1 cellular context compared by ENCODE assay signal in the genomic region with DNA sequence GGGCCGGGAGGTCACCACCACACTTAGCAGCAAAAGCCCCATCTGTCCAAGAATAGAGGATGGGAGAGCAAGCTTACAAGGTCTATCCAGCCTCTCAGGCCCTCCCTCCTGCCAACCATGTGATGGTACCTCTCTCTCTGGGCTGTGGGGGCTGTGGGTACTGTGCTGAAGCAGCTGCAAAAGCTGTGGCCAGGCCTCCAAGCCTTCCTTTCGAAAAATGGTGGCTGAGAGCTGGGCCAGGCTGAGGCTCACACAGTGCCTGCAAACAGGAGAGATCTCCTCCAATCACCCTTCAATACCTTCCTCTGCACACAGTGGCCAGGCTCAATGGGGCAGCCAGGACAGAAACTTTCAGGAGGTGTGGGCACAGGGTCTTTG.
TF ChIP-seq lines count a peak whose summit lies in the region.

No MANE protein-coding gene starts in this region.

TF ChIP-seq in HepG2, 621 proteins besides CTCF, POLR2A, EP300 and RAD21:
- TF ChIP-seq, protein P1, sequence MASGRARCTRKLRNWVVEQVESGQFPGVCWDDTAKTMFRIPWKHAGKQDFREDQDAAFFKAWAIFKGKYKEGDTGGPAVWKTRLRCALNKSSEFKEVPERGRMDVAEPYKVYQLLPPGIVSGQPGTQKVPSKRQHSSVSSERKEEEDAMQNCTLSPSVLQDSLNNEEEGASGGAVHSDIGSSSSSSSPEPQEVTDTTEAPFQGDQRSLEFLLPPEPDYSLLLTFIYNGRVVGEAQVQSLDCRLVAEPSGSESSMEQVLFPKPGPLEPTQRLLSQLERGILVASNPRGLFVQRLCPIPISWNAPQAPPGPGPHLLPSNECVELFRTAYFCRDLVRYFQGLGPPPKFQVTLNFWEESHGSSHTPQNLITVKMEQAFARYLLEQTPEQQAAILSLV (CRISPR knock-in tag; IDR thresholded peaks at IDR 0.05; ENCODE audit: borderline replicate concordance) = no peak
- TF ChIP-seq GPN1 (CRISPR knock-in tag; IDR thresholded peaks at IDR 0.05; ENCODE audit: borderline replicate concordance) (0 out of 2 replicates have a peak, but pooled peaks have one; percentile 69), GATA4 (IDR thresholded peaks at IDR 0.05; ENCODE audit: borderline replicate concordance, low read depth) (no peak), MXD4 (CRISPR knock-in tag; IDR thresholded peaks at IDR 0.05) (no peak), NCOR1 (IDR thresholded peaks at IDR 0.05; ENCODE audit: borderline replicate concordance, low read length) (no peak), ATAD3A (CRISPR knock-in tag; IDR thresholded peaks at IDR 0.05) (peak; percentile 48; the same call in 1 of the 2 replicates), REPIN1 (CRISPR knock-in tag; IDR thresholded peaks at IDR 0.05; ENCODE audit: borderline replicate concordance, low read depth) (no peak), BRD4 (CRISPR knock-in tag; IDR thresholded peaks at IDR 0.05) (peak; percentile 6; the same call in 1 of the 2 replicates), ZNF790 (CRISPR knock-in tag; IDR thresholded peaks at IDR 0.05; ENCODE audit: borderline replicate concordance) (0 out of 2 replicates have a peak, but pooled peaks have one; percentile 2)
- TF ChIP-seq, protein P2, sequence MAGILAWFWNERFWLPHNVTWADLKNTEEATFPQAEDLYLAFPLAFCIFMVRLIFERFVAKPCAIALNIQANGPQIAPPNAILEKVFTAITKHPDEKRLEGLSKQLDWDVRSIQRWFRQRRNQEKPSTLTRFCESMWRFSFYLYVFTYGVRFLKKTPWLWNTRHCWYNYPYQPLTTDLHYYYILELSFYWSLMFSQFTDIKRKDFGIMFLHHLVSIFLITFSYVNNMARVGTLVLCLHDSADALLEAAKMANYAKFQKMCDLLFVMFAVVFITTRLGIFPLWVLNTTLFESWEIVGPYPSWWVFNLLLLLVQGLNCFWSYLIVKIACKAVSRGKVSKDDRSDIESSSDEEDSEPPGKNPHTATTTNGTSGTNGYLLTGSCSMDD (CRISPR knock-in tag; IDR thresholded peaks at IDR 0.05) = peak; percentile 43; the same call in 1 of the 2 replicates
- TF ChIP-seq, protein P3, sequence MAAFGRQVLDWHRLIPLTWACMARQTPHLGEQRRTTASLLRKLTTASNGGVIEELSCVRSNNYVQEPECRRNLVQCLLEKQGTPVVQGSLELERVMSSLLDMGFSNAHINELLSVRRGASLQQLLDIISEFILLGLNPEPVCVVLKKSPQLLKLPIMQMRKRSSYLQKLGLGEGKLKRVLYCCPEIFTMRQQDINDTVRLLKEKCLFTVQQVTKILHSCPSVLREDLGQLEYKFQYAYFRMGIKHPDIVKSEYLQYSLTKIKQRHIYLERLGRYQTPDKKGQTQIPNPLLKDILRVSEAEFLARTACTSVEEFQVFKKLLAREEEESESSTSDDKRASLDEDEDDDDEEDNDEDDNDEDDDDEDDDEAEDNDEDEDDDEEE (CRISPR knock-in tag; IDR thresholded peaks at IDR 0.05) = peak; percentile 28; the same call in 1 of the 2 replicates
